ENCODE assay signal across 15 cellular contexts in genomic region chr20:836188-836587, GRCh38. TPM values are rescaled to one million over a fixed set of nuclear protein-coding genes. Genes with fewer than 3 reads are reported as not detected.
DNase-seq lines count a peak whose midpoint lies in the region; ATAC-seq and TF ChIP-seq lines count a peak whose summit lies in the region.
"Had no signal": no experiment of that assay in that cellular context is flagged by ENCODE, and none has a peak within 500 bp of the region (broad histone marks: within the 10 kb centered on the region; RNA-seq: fewer than 3 reads in every experiment).

No MANE protein-coding gene starts in this region.

- H3K27me3 ChIP-seq in HL-60 (ENCODE audit: insufficient read depth, poor library complexity, severe bottlenecking) (no peaks in the 10 kb centered on the region), neutrophil (peaks cover 10% of the 10 kb centered on the region)

- peak overlapping the region; percentile 25 for H3K27ac ChIP-seq in HL-60 (replicated peaks)
- peak overlapping the region; percentile 9 for H3K27ac ChIP-seq in neutrophil

- TF ChIP-seq CTCF in HL-60 (IDR thresholded peaks at IDR 0.05; ENCODE audit: insufficient read depth, low read length) (no peak), neutrophil (IDR thresholded peaks at IDR 0.05) (no peak)

- no peaks in the 10 kb centered on the region for H3K27me3 Mint-ChIP-seq in activated T-cell treated with anti-CD3 and anti-CD28 coated beads, Interleukin-2, amount 50 U/mL, for 72 hours (ENCODE audit: low read depth)
- no peaks in the 10 kb centered on the region for H3K27me3 Mint-ChIP-seq in activated T-helper 2 cell treated with anti-CD3 and anti-CD28 coated beads, Interferon-gamma antibody, Interleukin-2, Interleukin-4, amounts not matched to agents 10 μg/mL and 5 μg/mL and 100 μg/mL, durations not matched to agents 14 hours and 24 hours and 36 hours (ENCODE audit: low read depth)

- peaks cover 6 to 8% of the 10 kb centered on the region in 2 donors for H3K36me3 Mint-ChIP-seq in activated T-cell treated with anti-CD3 and anti-CD28 coated beads, Interleukin-2, amount 50 U/mL, for 72 hours (ENCODE audit: insufficient read depth in 2 of 2)
- H3K36me3 Mint-ChIP-seq in activated T-helper 2 cell treated with anti-CD3 and anti-CD28 coated beads, Interferon-gamma antibody, Interleukin-2, Interleukin-4, amounts not matched to agents 10 μg/mL and 5 μg/mL and 100 μg/mL, durations not matched to agents 14 hours and 24 hours and 36 hours (ENCODE audit: low read depth), result peaks cover 4% of the 10 kb centered on the region

- peaks cover 35 to 38% of the 10 kb centered on the region in 2 experiments for H3K4me1 ChIP-seq in neutrophil (ENCODE audit: control insufficient read depth in 1 of 2, insufficient read depth in 1 of 2, low read depth in 1 of 2, low read length in 1 of 2)

- H3K9me3 Mint-ChIP-seq in activated T-cell treated with anti-CD3 and anti-CD28 coated beads, Interleukin-2, amount 50 U/mL, for 72 hours, result peaks cover 0 to 2% of the 10 kb centered on the region in 2 donors
- H3K9me3 Mint-ChIP-seq in activated T-helper 2 cell treated with anti-CD3 and anti-CD28 coated beads, Interferon-gamma antibody, Interleukin-2, Interleukin-4, amounts not matched to agents 10 μg/mL and 5 μg/mL and 100 μg/mL, durations not matched to agents 14 hours and 24 hours and 36 hours, result no peaks in the 10 kb centered on the region

- DNase-seq in activated T-cell treated with anti-CD3 and anti-CD28 coated beads, Interleukin-2, amount 50 U/mL, for 72 hours, result peak; percentile 36 to 37
- DNase-seq in activated T-cell treated with anti-CD3 and anti-CD28 coated beads for 4 hours (no peak), HL-60 (ENCODE audit: low read depth in 1 of 2, low spot score in 1 of 2) (no peak), NCI-H774 (lab: John Stamatoyannopoulos, UW) (no peak), dermis blood vessel endothelial cell (no peak)
- DNase-seq in activated T-helper 2 cell treated with anti-CD3 and anti-CD28 coated beads, Interferon-gamma antibody, Interleukin-2, Interleukin-4, amounts not matched to agents 10 μg/mL and 5 μg/mL and 100 μg/mL, durations not matched to agents 14 hours and 24 hours and 36 hours (ENCODE audit: low spot score), result no peak
- DNase-seq: Caco-2, esophagus squamous epithelium, naive B cell, NCI-H1436, NCI-H345 had no signal

- no peaks in the 10 kb centered on the region for H3K36me3 ChIP-seq in neutrophil
- H3K36me3 ChIP-seq: esophagus squamous epithelium, heart right ventricle had no signal

- intact Hi-C loops in activated T-helper 2 cell treated with anti-CD3 and anti-CD28 coated beads, Interferon-gamma antibody, Interleukin-2, Interleukin-4, amounts not matched to agents 10 μg/mL and 5 μg/mL and 100 μg/mL, durations not matched to agents 14 hours and 24 hours and 36 hours (cut with micrococcal nuclease), result loop anchor here (5.0 kb wide), 1 partner anchor 281 kb away; the partner anchor contains the start of gene PSMF1

- peak overlapping the region; percentile 75 to 88 for H3K4me3 Mint-ChIP-seq in activated T-cell treated with anti-CD3 and anti-CD28 coated beads, Interleukin-2, amount 50 U/mL, for 72 hours
- peak overlapping the region; percentile 37 for H3K4me3 Mint-ChIP-seq in activated T-helper 2 cell treated with anti-CD3 and anti-CD28 coated beads, Interferon-gamma antibody, Interleukin-2, Interleukin-4, amounts not matched to agents 10 μg/mL and 5 μg/mL and 100 μg/mL, durations not matched to agents 14 hours and 24 hours and 36 hours (ENCODE audit: low read depth)

- peak overlapping the region; percentile 83 for H3K27ac Mint-ChIP-seq in activated T-cell treated with anti-CD3 and anti-CD28 coated beads, Interleukin-2, amount 50 U/mL, for 72 hours
- H3K27ac Mint-ChIP-seq in activated T-helper 2 cell treated with anti-CD3 and anti-CD28 coated beads, Interferon-gamma antibody, Interleukin-2, Interleukin-4, amounts not matched to agents 10 μg/mL and 5 μg/mL and 100 μg/mL, durations not matched to agents 14 hours and 24 hours and 36 hours, result peak overlapping the region; percentile 40

- H3K4me3 ChIP-seq in HL-60 (replicated peaks; ENCODE audit: insufficient read depth, low read length) (no peak overlapping the region), neutrophil (ENCODE audit: low read depth in 1 of 2, low read length in 1 of 2) (no peak overlapping the region)
- H3K4me3 ChIP-seq: esophagus squamous epithelium, lung had no signal

- peak; percentile 35 to 46 for ATAC-seq in activated T-cell treated with anti-CD3 and anti-CD28 coated beads, Interleukin-2, amount 50 U/mL, for 72 hours (replicated peaks in 1 of 2)
- ATAC-seq in HG02571 (IDR thresholded peaks at IDR 0.05; ENCODE audit: unreplicated experiment), result no peak

- H3K4me1 Mint-ChIP-seq in activated T-cell treated with anti-CD3 and anti-CD28 coated beads, Interleukin-2, amount 50 U/mL, for 72 hours (ENCODE audit: low read depth), result peaks cover 51% of the 10 kb centered on the region
- H3K4me1 Mint-ChIP-seq in activated T-helper 2 cell treated with anti-CD3 and anti-CD28 coated beads, Interferon-gamma antibody, Interleukin-2, Interleukin-4, amounts not matched to agents 10 μg/mL and 5 μg/mL and 100 μg/mL, durations not matched to agents 14 hours and 24 hours and 36 hours (ENCODE audit: low read depth), result peaks cover 42% of the 10 kb centered on the region

- peaks cover 5% of the 10 kb centered on the region for H3K9me3 ChIP-seq in neutrophil
- H3K9me3 ChIP-seq: Caco-2, esophagus squamous epithelium had no signal

RNA-seq across cellular contexts. Expression of gene FAM110A, which starts 2.7 kb away (rescaled TPM):
- total RNA-seq in activated T-cell treated with anti-CD3 and anti-CD28 coated beads, Interleukin-2, amount 50 U/mL, for 72 hours, result 10 to 100 TPM; 21.1 to 24.5 TPM
- total RNA-seq in activated T-helper 2 cell treated with anti-CD3 and anti-CD28 coated beads, Interferon-gamma antibody, Interleukin-2, Interleukin-4, amounts not matched to agents 10 μg/mL and 5 μg/mL and 100 μg/mL, durations not matched to agents 14 hours and 24 hours and 36 hours, result 12.7 and 12.8 TPM in 2 replicates
- total RNA-seq in dermis blood vessel endothelial cell, result 2.7 and 2.9 TPM in 2 replicates

Comparison
In these comparisons a context has a peak if more than half of its experiments do, and no peak if none do; other contexts are left out.
1. DNase-seq: peak in activated T-cell treated with anti-CD3 and anti-CD28 coated beads, Interleukin-2, amount 50 U/mL, for 72 hours (2 of 2); none in activated T-cell treated with anti-CD3 and anti-CD28 coated beads for 4 hours (single experiment), HL-60 (0 of 2), activated T-helper 2 cell treated with anti-CD3 and anti-CD28 coated beads, Interferon-gamma antibody, Interleukin-2, Interleukin-4, amounts not matched to agents 10 μg/mL and 5 μg/mL and 100 μg/mL, durations not matched to agents 14 hours and 24 hours and 36 hours (single experiment), NCI-H774 (single experiment) and dermis blood vessel endothelial cell (single experiment).